ENCODE assay signal across 8 cellular contexts in the genomic region with DNA sequence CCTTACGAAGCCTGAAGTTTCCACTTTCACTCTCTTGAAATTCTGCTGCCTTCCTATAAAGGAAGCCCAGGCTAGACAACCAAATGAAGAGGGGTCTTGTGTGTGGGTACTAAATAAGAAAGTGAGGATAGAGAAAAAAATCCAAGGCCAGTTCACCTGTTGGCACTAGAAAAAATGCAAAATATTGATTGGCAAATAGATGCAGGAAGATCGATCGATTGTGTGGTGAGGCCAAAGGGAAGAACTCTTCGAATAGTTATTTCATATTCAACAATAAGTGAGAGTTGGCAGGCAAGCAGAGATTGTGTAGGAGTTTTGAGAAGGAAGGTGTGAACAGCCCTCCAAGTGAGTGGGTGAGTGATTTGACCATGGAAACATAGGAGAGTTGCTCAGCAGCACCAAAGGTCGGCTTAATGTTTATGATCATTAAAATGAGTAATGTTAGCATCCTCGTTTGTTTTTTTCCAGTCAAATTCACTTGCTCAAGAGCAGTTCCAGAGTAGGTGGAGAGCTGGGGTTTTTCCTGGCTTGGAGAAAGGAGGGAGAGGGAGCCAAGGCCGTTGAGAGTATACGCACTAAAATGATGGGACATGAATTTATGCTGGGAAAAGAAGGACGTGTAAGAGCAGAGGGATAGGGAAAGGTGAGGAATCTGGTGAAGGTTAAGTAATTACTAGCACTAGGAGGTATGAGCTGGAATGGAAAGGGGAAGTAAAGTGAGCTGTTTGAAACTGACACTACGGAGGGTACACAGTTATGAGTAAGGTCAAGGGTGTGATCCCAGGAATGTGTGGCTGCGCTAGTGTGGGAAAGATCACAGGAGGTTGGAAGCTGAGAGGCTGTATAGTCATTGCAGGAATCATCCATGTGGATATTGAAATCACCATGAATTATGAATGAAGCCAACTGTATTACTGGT. TPM values are rescaled to one million over a fixed set of nuclear protein-coding genes. Genes with fewer than 3 reads are reported as not detected.
A peak's percentile ranks its signal among the peaks of the same experiment; 100 is the strongest.
DNase-seq lines count a peak whose midpoint lies in the region; ATAC-seq, FAIRE-seq and TF ChIP-seq lines count a peak whose summit lies in the region.

No MANE protein-coding gene starts in this region.

- no peak for TF ChIP-seq CTCF in K562 (IDR thresholded peaks at IDR 0.05 in 2 of 3, conservative IDR thresholded peaks at IDR 0.05 in 1 of 3; ENCODE audit: insufficient read depth in 2 of 3, low read depth in 1 of 3, low read length in 3 of 3)
- no peak for TF ChIP-seq CTCF in tibial artery (IDR thresholded peaks at IDR 0.05)

- no peak for TF ChIP-seq EP300 in K562 (IDR thresholded peaks at IDR 0.05; ENCODE audit: low read length)

- peaks cover 36% of the 10 kb centered on the region for H3K79me2 ChIP-seq in K562 (ENCODE audit: control insufficient read depth, insufficient read depth, low read length)

- H3K36me3 ChIP-seq in K562 (ENCODE audit: control insufficient read depth, insufficient read depth, low read length), result no peaks in the 10 kb centered on the region
- H3K36me3 ChIP-seq in tibial artery, result no peaks in the 10 kb centered on the region

- H3K4me2 ChIP-seq in K562 (ENCODE audit: insufficient read depth, low read length), result peak overlapping the region; percentile 98

- BruUV-seq in K562 (replicated peaks; lab: Mats Ljungman, UMichigan), result no TSS peak

- H3K27ac ChIP-seq in K562 (ENCODE audit: extremely low read depth, low read depth, low read length) (no peak overlapping the region), tibial artery (peak overlapping the region in 1 of 2 donors; percentile 89)

- intact Hi-C loops in K562 (cut with micrococcal nuclease), result loop anchor here (5.0 to 10.0 kb wide), 2 partner anchors 537 to 820 kb away; partner anchors contain the start of gene RAB31
- intact Hi-C loops in tibial artery (cut with DNase I; ENCODE audit: low total_unique reads), result loop anchor here (5.0 to 10.0 kb wide), 2 partner anchors 72 to 520 kb away; partner anchors contain the start of gene APCDD1

- H4K20me1 ChIP-seq in K562 (replicated peaks; ENCODE audit: control insufficient read depth, insufficient read depth, low read length), result peaks cover 10% of the 10 kb centered on the region; the same call in 1 of the 2 replicates

- H3K4me1 ChIP-seq in K562 (replicated peaks in 1 of 2; ENCODE audit: control insufficient read depth in 2 of 2, insufficient read depth in 2 of 2, low read length in 2 of 2), result peaks cover 9 to 21% of the 10 kb centered on the region in 2 experiments
- H3K4me1 ChIP-seq in tibial artery, result peaks cover 0 to 36% (median 20%) of the 10 kb centered on the region in 4 donors

- in situ Hi-C loops in K562 (cut with MboI), result loop anchor here (5.0 kb wide), 1 partner anchor 552 kb away; no protein-coding TSS in a partner anchor

- peak overlapping the region; percentile 93 for H2AFZ ChIP-seq in K562 (ENCODE audit: low read depth, low read length)

- H3K9ac ChIP-seq in K562 (ENCODE audit: insufficient read depth in 1 of 2, low read depth in 2 of 2, low read length in 2 of 2), result no peak overlapping the region

- POLR2A ChIA-PET in K562 (lab: Yijun Ruan, JAX), result interaction anchor here (1.4 kb wide), 2 partner anchors 9 to 22 kb away, joined by 4 to 12 read pairs; no protein-coding TSS in a partner anchor

- WGBS in K562 (ENCODE audit: insufficient coverage, low coverage, missing lambda C conversion rate), result 62% methylated on average over 11 of the region's 11 CpGs

- TF ChIP-seq POLR2A in K562 (conservative IDR thresholded peaks at IDR 0.05), result no peak

- H3K27me3 ChIP-seq in K562 (ENCODE audit: control insufficient read depth in 2 of 2, insufficient read depth in 2 of 2, low read length in 2 of 2) (no peaks in the 10 kb centered on the region), tibial artery (no peaks in the 10 kb centered on the region)

- CTCF ChIA-PET in K562 (lab: Yijun Ruan, JAX; ENCODE audit: low intra/inter-chr PET ratio), result no interaction called here

- H3K9me3 ChIP-seq in K562 (replicated peaks; ENCODE audit: control insufficient read depth, insufficient read depth, low read depth, low read length) (no peaks in the 10 kb centered on the region), tibial artery (no peaks in the 10 kb centered on the region)

- FAIRE-seq in K562 (lab: Jason Lieb, UNC), result no peak

- ATAC-seq in K562 (no peak), HG02852 (IDR thresholded peaks at IDR 0.05; ENCODE audit: unreplicated experiment) (no peak), left lobe of liver (no peak)

- no peak overlapping the region for H3K4me3 ChIP-seq in K562
- peak overlapping the region in 1 of 2 donors; percentile 94 for H3K4me3 ChIP-seq in tibial artery

- no peak for TF ChIP-seq RAD21 in K562 (CRISPR knock-in tag; conservative IDR thresholded peaks at IDR 0.05 in 1 of 2, IDR thresholded peaks at IDR 0.05 in 1 of 2)

- peak; percentile 75 for DNase-seq in CD1c-positive myeloid dendritic cell (ENCODE audit: extremely low spot score)
- peak; percentile 60 for DNase-seq in LoVo (ENCODE audit: low spot score)
- no peak for DNase-seq in K562 (ENCODE audit: extremely low read depth in 1 of 4, low spot score in 3 of 4)
- peak; percentile 79 for DNase-seq in myocyte (ENCODE audit: low read depth)
- DNase-seq in NCI-H526 (lab: John Stamatoyannopoulos, UW), result no peak
- DNase-seq in tibial artery, result no peak
- DNase-seq in left lobe of liver (ENCODE audit: low spot score), result no peak

- no peaks in the 10 kb centered on the region for H3K9me1 ChIP-seq in K562 (ENCODE audit: control insufficient read depth, insufficient read depth, low read length)

TF ChIP-seq in K562, 482 proteins besides CTCF, POLR2A, EP300 and RAD21 (continues in another document):
- no peak for TF ChIP-seq ETS1 (conservative IDR thresholded peaks at IDR 0.05; ENCODE audit: control insufficient read depth, low read depth, low read length)
- TF ChIP-seq POLR2G (IDR thresholded peaks at IDR 0.05; ENCODE audit: low read depth, low read length), result no peak
- TF ChIP-seq, protein P1, sequence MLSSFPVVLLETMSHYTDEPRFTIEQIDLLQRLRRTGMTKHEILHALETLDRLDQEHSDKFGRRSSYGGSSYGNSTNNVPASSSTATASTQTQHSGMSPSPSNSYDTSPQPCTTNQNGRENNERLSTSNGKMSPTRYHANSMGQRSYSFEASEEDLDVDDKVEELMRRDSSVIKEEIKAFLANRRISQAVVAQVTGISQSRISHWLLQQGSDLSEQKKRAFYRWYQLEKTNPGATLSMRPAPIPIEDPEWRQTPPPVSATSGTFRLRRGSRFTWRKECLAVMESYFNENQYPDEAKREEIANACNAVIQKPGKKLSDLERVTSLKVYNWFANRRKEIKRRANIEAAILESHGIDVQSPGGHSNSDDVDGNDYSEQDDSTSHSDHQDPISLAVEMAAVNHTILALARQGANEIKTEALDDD (IDR thresholded peaks at IDR 0.05), result peak; percentile 32; the same call in 1 of the 2 replicates
- no peak for TF ChIP-seq ZNF121 (CRISPR knock-in tag; conservative IDR thresholded peaks at IDR 0.05)
- no peak for TF ChIP-seq MTF1 (CRISPR knock-in tag; IDR thresholded peaks at IDR 0.05; ENCODE audit: borderline replicate concordance)
- TF ChIP-seq TRIM25 (IDR thresholded peaks at IDR 0.05; ENCODE audit: borderline replicate concordance), result no peak
- TF ChIP-seq ZBTB8A (IDR thresholded peaks at IDR 0.05; ENCODE audit: partially characterized antibody), result no peak

RNA-seq across cellular contexts. Expression of gene NAPG, which starts 1.1 kb away (rescaled TPM):
- 31.3 and 105 TPM in 2 replicates for total RNA-seq in K562 (2011; cell fraction: chromatin; rRNA removed; ENCODE audit: low replicate concordance)
- total RNA-seq in K562 (2011; cell fraction: nucleolus; rRNA removed), result 23.2 and 26.1 TPM in 2 replicates
- 51.0 and 88.7 TPM in 2 replicates for total RNA-seq in K562 (2011; cell fraction: nucleoplasm; rRNA removed)
- total RNA-seq in K562 (2014; rRNA removed) (31.6 and 37.1 TPM in 2 replicates), K562 (2014; rRNA removed; fragmentation: Illumina TruSeq; extraction: Trizol) (63.3 and 71.6 TPM in 2 replicates), K562 (2015; rRNA removed; fragmentation: Illumina TruSeq; extraction: Trizol) (55.1 and 61.7 TPM in 2 replicates), K562 (2021) (42.9 and 45.8 TPM in 2 replicates), myocyte (34.0 and 39.3 TPM in 2 replicates), left lobe of liver (11.5 TPM)
- polyA plus RNA-seq in K562 (2011; rRNA removed) (47.3 and 55.3 TPM in 2 replicates), K562 (2014; fragmentation: Illumina TruSeq; extraction: Trizol) (34.3 and 38.2 TPM in 2 replicates), K562 (2014; fragmentation: Nextera tagmentation; extraction: Ambion mirVana) (10 to 100 TPM; 50.9 to 52.4 TPM), K562 (2014; rRNA removed) (38.6 and 39.9 TPM in 2 replicates)
- polyA plus RNA-seq in K562 (2011; cell fraction: cytosol; rRNA removed), result 8.8 and 19.0 TPM in 2 replicates
- 21.9 and 29.5 TPM in 2 replicates for polyA plus RNA-seq in K562 (2011; cell fraction: nucleus; rRNA removed)
- polyA plus RNA-seq in K562 (2012), result 23.2 and 27.2 TPM in 2 replicates
- 38.5 and 44.8 TPM in 2 replicates for polyA minus RNA-seq in K562 (2011; rRNA and poly(A)+ RNA removed)
- 15.2 and 21.4 TPM in 2 replicates for polyA minus RNA-seq in K562 (2011; cell fraction: cytosol; rRNA and poly(A)+ RNA removed)
- 21.9 and 35.9 TPM in 2 replicates for polyA minus RNA-seq in K562 (2011; cell fraction: nucleus; rRNA and poly(A)+ RNA removed)
- 17.4 TPM for polyA plus RNA-seq in myocyte (2012)

Comparison
In these comparisons a context has a peak if more than half of its experiments do, and no peak if none do; other contexts are left out.
1. DNase-seq: peak in CD1c-positive myeloid dendritic cell (single experiment), LoVo (single experiment) and myocyte (single experiment); none in K562 (0 of 4), NCI-H526 (0 of 2), tibial artery (0 of 2) and left lobe of liver (single experiment).